Comparison of ENCODE assay signal across 9 cellular contexts in genomic region chr19:17184381-17184841, GRCh38. TPM values are rescaled to one million over a fixed set of nuclear protein-coding genes. Genes with fewer than 3 reads are reported as not detected.
DNase-seq lines count a peak whose midpoint lies in the region; ATAC-seq and TF ChIP-seq lines count a peak whose summit lies in the region.
"Had no signal": no experiment of that assay in that cellular context is flagged by ENCODE, and none has a peak within 500 bp of the region (broad histone marks: within the 10 kb centered on the region; RNA-seq: fewer than 3 reads in every experiment).

No MANE protein-coding gene starts in this region.

- peaks cover 0 to 22% (median 0%) of the 10 kb centered on the region in 9 donors for H3K4me1 ChIP-seq in heart right ventricle
- H3K4me1 ChIP-seq in left ventricle myocardium inferior, result no peaks in the 10 kb centered on the region
- no peaks in the 10 kb centered on the region for H3K4me1 ChIP-seq in Caco-2
- H3K4me1 ChIP-seq in gastroesophageal sphincter, result no peaks in the 10 kb centered on the region
- H3K4me1 ChIP-seq: body of pancreas had no signal

- peaks cover 0 to 100% (median 58%) of the 10 kb centered on the region in 9 donors for H3K36me3 ChIP-seq in heart right ventricle
- H3K36me3 ChIP-seq in left ventricle myocardium inferior, result peaks cover 82% of the 10 kb centered on the region
- no peaks in the 10 kb centered on the region for H3K36me3 ChIP-seq in Caco-2 (ENCODE audit: control insufficient read depth, insufficient read depth, low read length)
- peaks cover 0 to 100% of the 10 kb centered on the region in 2 donors for H3K36me3 ChIP-seq in gastroesophageal sphincter

- no peaks in the 10 kb centered on the region for H3K9me3 Mint-ChIP-seq in natural killer cell treated with Interleukin-12 subunit alpha and Interleukin-12 subunit beta and Interleukin-15 and Interleukin-18, amount 100 ng/mL, for 72 hours
- no peaks in the 10 kb centered on the region for H3K9me3 Mint-ChIP-seq in Caco-2 (ENCODE audit: unreplicated experiment)

- H3K27ac ChIP-seq in heart right ventricle (peak overlapping the region in 1 of 10 donors; percentile 79), left ventricle myocardium inferior (replicated peaks) (no peak overlapping the region), gastroesophageal sphincter (no peak overlapping the region)
- H3K27ac ChIP-seq: body of pancreas had no signal

- peak overlapping the region; percentile 97 for H3K4me3 Mint-ChIP-seq in natural killer cell treated with Interleukin-12 subunit alpha and Interleukin-12 subunit beta and Interleukin-15 and Interleukin-18, amount 100 ng/mL, for 72 hours
- no peak overlapping the region for H3K4me3 Mint-ChIP-seq in Caco-2 (ENCODE audit: unreplicated experiment)

- TF ChIP-seq POLR2A in gastroesophageal sphincter (IDR thresholded peaks at IDR 0.05), result no peak

- 90 to 94% methylated on average over 12 of the region's 12 CpGs for WGBS in heart right ventricle, 2 donors
- 84 to 100% methylated on average over 1 to 6 of the region's 12 CpGs for WGBS in gastroesophageal sphincter (ENCODE audit: low coverage in 1 of 2), 2 donors

- POLR2A ChIA-PET in Caco-2 (lab: Charles Lee), result no interaction called here

- peaks cover 25 to 34% of the 10 kb centered on the region in 2 donors for H3K4me1 Mint-ChIP-seq in natural killer cell treated with Interleukin-12 subunit alpha and Interleukin-12 subunit beta and Interleukin-15 and Interleukin-18, amount 100 ng/mL, for 72 hours (ENCODE audit: low read depth in 2 of 2)
- H3K4me1 Mint-ChIP-seq in Caco-2 (ENCODE audit: low read depth, unreplicated experiment), result no peaks in the 10 kb centered on the region

- no peak for TF ChIP-seq EP300 in gastroesophageal sphincter (IDR thresholded peaks at IDR 0.05)

- no peaks in the 10 kb centered on the region for H3K27me3 Mint-ChIP-seq in natural killer cell treated with Interleukin-12 subunit alpha and Interleukin-12 subunit beta and Interleukin-15 and Interleukin-18, amount 100 ng/mL, for 72 hours
- no peaks in the 10 kb centered on the region for H3K27me3 Mint-ChIP-seq in Caco-2 (ENCODE audit: insufficient read depth, unreplicated experiment)

- CTCF ChIA-PET in Caco-2 (lab: Charles Lee), result interaction anchor here (0.6 kb wide), 1 partner anchor 229 kb away, joined by 4 read pairs; no protein-coding TSS in a partner anchor

- H3K27ac Mint-ChIP-seq in natural killer cell treated with Interleukin-12 subunit alpha and Interleukin-12 subunit beta and Interleukin-15 and Interleukin-18, amount 100 ng/mL, for 72 hours, result peak overlapping the region; percentile 99 to 100
- H3K27ac Mint-ChIP-seq in Caco-2 (ENCODE audit: unreplicated experiment), result no peak overlapping the region

- no peak for TF ChIP-seq CTCF in heart right ventricle (IDR thresholded peaks at IDR 0.05)
- no peak for TF ChIP-seq CTCF in left ventricle myocardium inferior (IDR thresholded peaks at IDR 0.05; ENCODE audit: borderline replicate concordance)
- TF ChIP-seq CTCF in Caco-2 (IDR thresholded peaks at IDR 0.05; ENCODE audit: insufficient read depth in 1 of 2, low read depth in 1 of 2, low read length in 1 of 2, severe bottlenecking in 1 of 2, unreplicated experiment in 1 of 2), result no peak
- TF ChIP-seq CTCF in gastroesophageal sphincter (IDR thresholded peaks at IDR 0.05), result no peak

- no peak for DNase-seq in heart right ventricle
- DNase-seq in left ventricle myocardium inferior, result no peak
- peak; percentile 44 for DNase-seq in activated T-helper 1 cell treated with Interleukin-2 at 50 U/mL for 16 hours (ENCODE audit: low read depth)
- DNase-seq in natural killer cell treated with Interleukin-12 subunit alpha and Interleukin-12 subunit beta and Interleukin-15 and Interleukin-18, amount 100 ng/mL, for 72 hours (ENCODE audit: low spot score), result peak; percentile 76
- no peak for DNase-seq in HK-2 (ENCODE audit: unreplicated experiment)
- no peak for DNase-seq in NCI-H1417 treated with DMSO at 0.1 percent for 48 hours (lab: John Stamatoyannopoulos, UW)
- DNase-seq in Caco-2, result no peak
- DNase-seq: body of pancreas had no signal

- H3K27me3 ChIP-seq in heart right ventricle (no peaks in the 10 kb centered on the region), left ventricle myocardium inferior (ENCODE audit: low read depth) (no peaks in the 10 kb centered on the region), Caco-2 (replicated peaks; ENCODE audit: control insufficient read depth, insufficient read depth, low read length) (no peaks in the 10 kb centered on the region), gastroesophageal sphincter (no peaks in the 10 kb centered on the region)
- H3K27me3 ChIP-seq: body of pancreas had no signal

- H3K4me3 ChIP-seq in heart right ventricle (no peak overlapping the region), left ventricle myocardium inferior (no peak overlapping the region), Caco-2 (ENCODE audit: low read depth, low read length) (no peak overlapping the region), gastroesophageal sphincter (no peak overlapping the region)
- H3K4me3 ChIP-seq: body of pancreas had no signal

- peak in 5 of 8 donors; percentile 8 to 31 (median 21) for ATAC-seq in heart right ventricle
- peak; percentile 89 to 92 for ATAC-seq in natural killer cell treated with Interleukin-12 subunit alpha and Interleukin-12 subunit beta and Interleukin-15 and Interleukin-18, amount 100 ng/mL, for 72 hours
- no peak for ATAC-seq in gastroesophageal sphincter
- ATAC-seq: body of pancreas had no signal

- H3K36me3 Mint-ChIP-seq in natural killer cell treated with Interleukin-12 subunit alpha and Interleukin-12 subunit beta and Interleukin-15 and Interleukin-18, amount 100 ng/mL, for 72 hours, result no peaks in the 10 kb centered on the region
- H3K36me3 Mint-ChIP-seq in Caco-2 (ENCODE audit: insufficient read depth, unreplicated experiment), result peaks cover 31% of the 10 kb centered on the region

- intact Hi-C loops in heart right ventricle (cut with DNase I) (no loop called here), left ventricle myocardium inferior (cut with micrococcal nuclease) (no loop called here), Caco-2 (cut with micrococcal nuclease; ENCODE audit: unreplicated experiment) (no loop called here)

- H3K9me3 ChIP-seq in heart right ventricle (no peaks in the 10 kb centered on the region), left ventricle myocardium inferior (replicated peaks) (no peaks in the 10 kb centered on the region), Caco-2 (no peaks in the 10 kb centered on the region), gastroesophageal sphincter (no peaks in the 10 kb centered on the region)
- H3K9me3 ChIP-seq: body of pancreas had no signal

- no TSS peak for BruUV-seq in Caco-2 (replicated peaks; lab: Mats Ljungman, UMichigan)

RNA-seq across cellular contexts. Expression of gene USE1, which starts 30.7 kb away (rescaled TPM):
- 10 to 100 TPM; 25.1 to 36.6 (median 28.3) TPM for total RNA-seq in heart right ventricle
- polyA plus RNA-seq in heart right ventricle, result 10 to 100 TPM; 48.6 to 67.6 TPM
- total RNA-seq in left ventricle myocardium inferior, result 27.5 TPM
- 10 to 100 TPM; 25.9 to 28.7 TPM for total RNA-seq in natural killer cell treated with Interleukin-12 subunit alpha and Interleukin-12 subunit beta and Interleukin-15 and Interleukin-18, amount 100 ng/mL, for 72 hours
- total RNA-seq in Caco-2 (2022), result 20.2 and 20.7 TPM in 2 replicates
- total RNA-seq in gastroesophageal sphincter, result 10 to 100 TPM; 11.3 to 24.0 (median 17.9) TPM

RNA-seq across cellular contexts. Expression of gene OCEL1, which starts 41.6 kb away (rescaled TPM):
- 10 to 100 TPM in 9 of 10 donors, 1 to 10 TPM in 1; 7.2 to 38.6 (median 15.0) TPM for total RNA-seq in heart right ventricle
- polyA plus RNA-seq in heart right ventricle, result 10 to 100 TPM; 14.3 to 47.4 TPM
- total RNA-seq in left ventricle myocardium inferior, result 21.2 TPM
- total RNA-seq in natural killer cell treated with Interleukin-12 subunit alpha and Interleukin-12 subunit beta and Interleukin-15 and Interleukin-18, amount 100 ng/mL, for 72 hours, result 10 to 100 TPM; 14.7 to 31.9 TPM
- total RNA-seq in Caco-2 (2022), result 14.9 and 20.3 TPM in 2 replicates
- total RNA-seq in gastroesophageal sphincter, result 10 to 100 TPM in 1 of 4 donors, 1 to 10 TPM in 3; 3.5 to 15.1 (median 6.5) TPM

Comparison
In these comparisons a context has a peak if more than half of its experiments do, and no peak if none do; other contexts are left out.
1. DNase-seq: peak in activated T-helper 1 cell treated with Interleukin-2 at 50 U/mL for 16 hours (single experiment) and natural killer cell treated with Interleukin-12 subunit alpha and Interleukin-12 subunit beta and Interleukin-15 and Interleukin-18, amount 100 ng/mL, for 72 hours (single experiment); none in heart right ventricle (0 of 2), left ventricle myocardium inferior (single experiment), HK-2 (single experiment), NCI-H1417 treated with DMSO at 0.1 percent for 48 hours (single experiment) and Caco-2 (0 of 2).